Comparison of ENCODE assay signal across 9 cellular contexts in the genomic region with DNA sequence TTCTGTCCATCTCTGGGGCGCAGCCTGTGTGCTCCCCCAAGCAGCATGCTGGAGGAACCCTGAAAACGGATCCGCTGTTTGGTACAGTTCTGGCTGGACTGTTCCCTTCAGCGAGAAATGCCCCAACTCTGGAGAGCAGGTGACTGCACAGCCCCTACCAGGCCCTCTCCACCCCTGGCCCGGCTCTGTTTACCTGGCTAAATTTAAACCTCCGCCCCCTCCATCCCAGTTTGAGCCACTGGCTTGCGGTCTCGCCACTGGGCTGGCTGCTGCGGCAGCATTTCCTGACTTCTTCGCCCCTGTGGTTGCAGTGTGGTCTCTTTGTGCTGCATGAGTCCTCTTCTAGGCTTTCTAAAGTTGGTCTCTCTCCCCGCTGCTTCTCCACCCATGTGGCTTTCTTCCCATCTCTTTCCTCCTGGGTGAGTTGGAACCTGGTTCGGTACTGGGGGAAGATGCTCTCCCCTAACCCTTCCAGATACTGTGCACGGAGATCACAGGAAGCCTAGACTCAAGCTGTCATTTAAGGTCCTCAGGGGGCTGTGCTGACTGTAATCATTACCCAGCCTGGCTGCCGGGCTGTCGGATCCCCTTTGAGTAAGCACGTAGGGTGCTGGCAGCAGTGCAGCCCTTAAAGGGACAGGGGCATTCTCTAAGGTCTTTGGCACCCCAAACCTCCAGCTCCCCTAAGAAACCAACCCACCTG.
DNase-seq lines count a peak whose midpoint lies in the region; TF ChIP-seq lines count a peak whose summit lies in the region.
"Had no signal": no experiment of that assay in that cellular context is flagged by ENCODE, and none has a peak within 500 bp of the region (broad histone marks: within the 10 kb centered on the region; RNA-seq: fewer than 3 reads in every experiment).

No MANE protein-coding gene starts in this region.

- peaks cover 0 to 24% of the 10 kb centered on the region in 2 donors for H3K27me3 ChIP-seq in Peyer's patch

- peaks cover 37% of the 10 kb centered on the region for H3K4me1 Mint-ChIP-seq in activated T-cell treated with anti-CD3 and anti-CD28 coated beads, Interleukin-2, amount 50 U/mL, for 24 hours (ENCODE audit: low read depth)
- H3K4me1 Mint-ChIP-seq in nephron, result peaks cover 29% of the 10 kb centered on the region

- H3K27ac ChIP-seq in Peyer's patch, result no peak overlapping the region
- H3K27ac ChIP-seq: right lobe of liver had no signal

- H3K36me3 ChIP-seq in Peyer's patch, result no peaks in the 10 kb centered on the region
- H3K36me3 ChIP-seq: right lobe of liver had no signal

- H3K27ac Mint-ChIP-seq in activated T-cell treated with anti-CD3 and anti-CD28 coated beads, Interleukin-2, amount 50 U/mL, for 24 hours, result no peak overlapping the region
- peak overlapping the region; percentile 12 to 24 (median 17) for H3K27ac Mint-ChIP-seq in nephron

- no peaks in the 10 kb centered on the region for H3K9me3 ChIP-seq in Peyer's patch
- H3K9me3 ChIP-seq: right lobe of liver had no signal

- no peaks in the 10 kb centered on the region for H3K36me3 Mint-ChIP-seq in activated T-cell treated with anti-CD3 and anti-CD28 coated beads, Interleukin-2, amount 50 U/mL, for 24 hours (ENCODE audit: low read depth)
- no peaks in the 10 kb centered on the region for H3K36me3 Mint-ChIP-seq in nephron (ENCODE audit: low read depth)

- DNase-seq in GM12864 (ENCODE audit: low read depth) (peak; percentile 57), GM20000 (ENCODE audit: low spot score) (peak; percentile 74), HK-2 (ENCODE audit: unreplicated experiment) (peak; percentile 66), Peyer's patch (no peak), SHP77 (lab: John Stamatoyannopoulos, UW) (no peak), SHP77 treated with DMSO at 0.1 percent for 48 hours (lab: John Stamatoyannopoulos, UW) (no peak)
- DNase-seq in activated T-cell treated with anti-CD3 and anti-CD28 coated beads, Interleukin-2, amount 50 U/mL, for 24 hours, result peak; percentile 66
- DNase-seq: right lobe of liver had no signal

- TF ChIP-seq CTCF in GM12864 (IDR thresholded peaks at IDR 0.05; ENCODE audit: low read depth, low read length, missing control alignments) (no peak), GM20000 (IDR thresholded peaks at IDR 0.05; ENCODE audit: extremely low read depth, missing control alignments) (no peak), nephron (IDR thresholded peaks at IDR 0.05; ENCODE audit: unreplicated experiment in 3 of 3) (no peak), Peyer's patch (IDR thresholded peaks at IDR 0.05) (no peak)

- H3K4me3 ChIP-seq in GM12864 (ENCODE audit: low read depth, low read length) (peak overlapping the region; percentile 74), Peyer's patch (peak overlapping the region in 2 of 4 donors; percentile 7 to 35)
- H3K4me3 ChIP-seq: right lobe of liver had no signal

- peaks cover 0 to 24% (median 0%) of the 10 kb centered on the region in 4 donors for H3K4me1 ChIP-seq in Peyer's patch

- TF ChIP-seq POLR2A in Peyer's patch (IDR thresholded peaks at IDR 0.05), result no peak

- H3K9me3 Mint-ChIP-seq in activated T-cell treated with anti-CD3 and anti-CD28 coated beads, Interleukin-2, amount 50 U/mL, for 24 hours, result no peaks in the 10 kb centered on the region
- no peaks in the 10 kb centered on the region for H3K9me3 Mint-ChIP-seq in nephron

- peak overlapping the region; percentile 64 for H3K4me3 Mint-ChIP-seq in activated T-cell treated with anti-CD3 and anti-CD28 coated beads, Interleukin-2, amount 50 U/mL, for 24 hours
- peak overlapping the region; percentile 79 to 85 (median 79) for H3K4me3 Mint-ChIP-seq in nephron

- peaks cover 74% of the 10 kb centered on the region for H3K27me3 Mint-ChIP-seq in activated T-cell treated with anti-CD3 and anti-CD28 coated beads, Interleukin-2, amount 50 U/mL, for 24 hours
- H3K27me3 Mint-ChIP-seq in nephron (ENCODE audit: low read depth), result peaks cover 68% of the 10 kb centered on the region

Comparison
In these comparisons a context has a peak if more than half of its experiments do, and no peak if none do; other contexts are left out.
1. DNase-seq: peak in GM12864 (single experiment), GM20000 (single experiment), HK-2 (single experiment) and activated T-cell treated with anti-CD3 and anti-CD28 coated beads, Interleukin-2, amount 50 U/mL, for 24 hours (single experiment); none in Peyer's patch (0 of 3), SHP77 (0 of 2) and SHP77 treated with DMSO at 0.1 percent for 48 hours (single experiment).